Comparison of ENCODE assay signal across 35 cellular contexts in genomic region chr4:83664741-83665140, GRCh38.
"Had no signal": no experiment of that assay in that cellular context is flagged by ENCODE, and none has a peak within 500 bp of the region (broad histone marks: within the 10 kb centered on the region; RNA-seq: fewer than 3 reads in every experiment).

No MANE protein-coding gene starts in this region.

- ATAC-seq: activated CD4-positive, alpha-beta T cell treated with anti-CD3 and anti-CD28 coated beads for 36 hours; activated CD4-positive, CD25-positive, alpha-beta regulatory T cell treated with anti-CD3 and anti-CD28 coated beads, Interleukin-2, amount 50 U/mL, for 24 hours; activated CD8-positive, alpha-beta memory T cell treated with anti-CD3 and anti-CD28 coated beads, Interleukin-2, amount 10 ng/mL, durations not matched to agents 7 days and 5 days; activated CD8-positive, alpha-beta T cell treated with anti-CD3 and anti-CD28 coated beads, Interleukin-2, amount 10 ng/mL, durations not matched to agents 7 days and 5 days; activated naive CD8-positive, alpha-beta T cell treated with anti-CD3 and anti-CD28 coated beads, Interleukin-2, amount 50 U/mL, for 24 hours; body of pancreas; T-cell had no signal

- H3K27me3 ChIP-seq: body of pancreas, brain microvascular endothelial cell, breast epithelium had no signal

- DNase-seq: activated CD4-positive, alpha-beta memory T cell treated with anti-CD3 and anti-CD28 coated beads, Interleukin-2, amount 10 ng/mL, durations not matched to agents 7 days and 5 days; activated CD4-positive, alpha-beta T cell treated with anti-CD3 and anti-CD28 coated beads for 1 hour; activated CD4-positive, alpha-beta T cell treated with anti-CD3 and anti-CD28 coated beads for 36 hours; activated CD4-positive, alpha-beta T cell treated with anti-CD3 and anti-CD28 coated beads for 48 hours; activated CD4-positive, alpha-beta T cell treated with anti-CD3 and anti-CD28 coated beads, Interleukin-2, amount 10 ng/mL, durations not matched to agents 7 days and 5 days; activated CD4-positive, alpha-beta T cell treated with anti-CD3 and anti-CD28 coated beads, Interleukin-2, amount 50 U/mL, for 48 hours; activated CD4-positive, CD25-positive, alpha-beta regulatory T cell; activated CD8-positive, alpha-beta memory T cell treated with anti-CD3 and anti-CD28 coated beads for 24 hours; activated CD8-positive, alpha-beta memory T cell treated with anti-CD3 and anti-CD28 coated beads, Interleukin-2, amount 10 ng/mL, durations not matched to agents 7 days and 5 days; activated CD8-positive, alpha-beta memory T cell treated with anti-CD3 and anti-CD28 coated beads, Interleukin-2, amount 50 U/mL, for 48 hours; activated CD8-positive, alpha-beta T cell treated with anti-CD3 and anti-CD28 coated beads, Interleukin-2, amount 10 ng/mL, durations not matched to agents 7 days and 5 days; activated effector memory CD4-positive, alpha-beta T cell treated with Interleukin-2 at 50 U/mL for 16 hours; activated gamma-delta T cell; activated naive CD4-positive, alpha-beta T cell treated with anti-CD3 and anti-CD28 coated beads, Interleukin-2, amount 10 ng/mL, durations not matched to agents 7 days and 5 days; activated naive CD4-positive, alpha-beta T cell treated with Interleukin-2 at 50 U/mL for 16 hours; activated naive CD8-positive, alpha-beta T cell treated with anti-CD3 and anti-CD28 coated beads, Interleukin-2, amount 10 ng/mL, durations not matched to agents 7 days and 5 days; activated naive CD8-positive, alpha-beta T cell treated with anti-CD3 and anti-CD28 coated beads, Interleukin-2, amount 50 U/mL, for 24 hours; activated T-cell treated with anti-CD3 and anti-CD28 coated beads, Interleukin-2, amount 50 U/mL, for 24 hours; activated T-cell treated with anti-CD3 and anti-CD28 coated beads, Interleukin-2, amount 50 U/mL, for 48 hours; aorta; body of pancreas; brain microvascular endothelial cell; central memory CD4-positive, alpha-beta T cell; T-cell; T-helper 2 cell; T-helper 9 cell had no signal

- H3K4me3 Mint-ChIP-seq: activated CD4-positive, alpha-beta memory T cell treated with anti-CD3 and anti-CD28 coated beads, Interleukin-2, amount 10 ng/mL, durations not matched to agents 7 days and 5 days; activated CD4-positive, alpha-beta T cell treated with anti-CD3 and anti-CD28 coated beads for 36 hours; activated CD4-positive, alpha-beta T cell treated with anti-CD3 and anti-CD28 coated beads, Interleukin-2, amount 10 ng/mL, durations not matched to agents 7 days and 5 days; activated CD8-positive, alpha-beta memory T cell treated with anti-CD3 and anti-CD28 coated beads, Interleukin-2, amount 10 ng/mL, durations not matched to agents 7 days and 5 days; activated CD8-positive, alpha-beta T cell treated with anti-CD3 and anti-CD28 coated beads, Interleukin-2, amount 10 ng/mL, durations not matched to agents 7 days and 5 days; activated naive CD4-positive, alpha-beta T cell treated with anti-CD3 and anti-CD28 coated beads, Interleukin-2, amount 10 ng/mL, durations not matched to agents 7 days and 5 days; activated naive CD4-positive, alpha-beta T cell treated with anti-CD3 and anti-CD28 coated beads, Interleukin-2, amount 50 U/mL, for 24 hours; activated naive CD8-positive, alpha-beta T cell; activated naive CD8-positive, alpha-beta T cell treated with anti-CD3 and anti-CD28 coated beads, Interleukin-2, amount 10 ng/mL, durations not matched to agents 7 days and 5 days; activated naive CD8-positive, alpha-beta T cell treated with anti-CD3 and anti-CD28 coated beads, Interleukin-2, amount 50 U/mL, for 24 hours; activated T-cell treated with anti-CD3 and anti-CD28 coated beads, Interleukin-2, amount 50 U/mL, for 24 hours; T-cell; T-helper 2 cell treated with Interferon-gamma antibody and Interleukin-4, amounts not matched to agents 5 μg/mL and 100 μg/mL, for 36 hours had no signal

- H3K36me3 Mint-ChIP-seq: activated CD8-positive, alpha-beta memory T cell treated with anti-CD3 and anti-CD28 coated beads, Interleukin-2, amount 10 ng/mL, durations not matched to agents 7 days and 5 days; activated naive CD4-positive, alpha-beta T cell treated with anti-CD3 and anti-CD28 coated beads, Interleukin-2, amount 10 ng/mL, durations not matched to agents 7 days and 5 days; activated naive CD4-positive, alpha-beta T cell treated with anti-CD3 and anti-CD28 coated beads, Interleukin-2, amount 50 U/mL, for 24 hours; activated naive CD8-positive, alpha-beta T cell; activated naive CD8-positive, alpha-beta T cell treated with anti-CD3 and anti-CD28 coated beads, Interleukin-2, amount 10 ng/mL, durations not matched to agents 7 days and 5 days; T-cell had no signal

- H3K27ac ChIP-seq: body of pancreas, brain microvascular endothelial cell, breast epithelium, VCaP had no signal

- H3K36me3 ChIP-seq: brain microvascular endothelial cell, breast epithelium had no signal

- H3K9me3 Mint-ChIP-seq: activated CD4-positive, alpha-beta memory T cell treated with anti-CD3 and anti-CD28 coated beads, Interleukin-2, amount 10 ng/mL, durations not matched to agents 7 days and 5 days; activated CD4-positive, alpha-beta T cell treated with anti-CD3 and anti-CD28 coated beads, Interleukin-2, amount 10 ng/mL, durations not matched to agents 7 days and 5 days; activated naive CD4-positive, alpha-beta T cell treated with anti-CD3 and anti-CD28 coated beads, Interleukin-2, amount 10 ng/mL, durations not matched to agents 7 days and 5 days; activated naive CD4-positive, alpha-beta T cell treated with anti-CD3 and anti-CD28 coated beads, Interleukin-2, amount 50 U/mL, for 24 hours; activated naive CD8-positive, alpha-beta T cell treated with anti-CD3 and anti-CD28 coated beads, Interleukin-2, amount 10 ng/mL, durations not matched to agents 7 days and 5 days; activated naive CD8-positive, alpha-beta T cell treated with anti-CD3 and anti-CD28 coated beads, Interleukin-2, amount 50 U/mL, for 24 hours; activated T-cell treated with anti-CD3 and anti-CD28 coated beads, Interleukin-2, amount 50 U/mL, for 24 hours; activated T-helper 2 cell treated with anti-CD3 and anti-CD28 coated beads, Interferon-gamma antibody, Interleukin-2, Interleukin-4, amounts not matched to agents 10 μg/mL and 5 μg/mL and 100 μg/mL, durations not matched to agents 14 hours and 24 hours and 36 hours; T-cell; T-helper 2 cell treated with Interferon-gamma antibody and Interleukin-4, amounts not matched to agents 5 μg/mL and 100 μg/mL, for 36 hours had no signal

- H3K4me3 ChIP-seq: body of pancreas, breast epithelium had no signal

- H3K27me3 Mint-ChIP-seq: activated CD4-positive, alpha-beta T cell treated with anti-CD3 and anti-CD28 coated beads for 36 hours had no signal

- H3K9me3 ChIP-seq: body of pancreas, breast epithelium had no signal

- FAIRE-seq: astrocyte, TTC549 had no signal

- H3K4me1 ChIP-seq: body of pancreas, breast epithelium had no signal

- H3K27ac Mint-ChIP-seq: activated CD4-positive, alpha-beta memory T cell treated with anti-CD3 and anti-CD28 coated beads, Interleukin-2, amount 10 ng/mL, durations not matched to agents 7 days and 5 days; activated CD4-positive, alpha-beta T cell treated with anti-CD3 and anti-CD28 coated beads for 36 hours; activated CD4-positive, alpha-beta T cell treated with anti-CD3 and anti-CD28 coated beads, Interleukin-2, amount 10 ng/mL, durations not matched to agents 7 days and 5 days; activated CD8-positive, alpha-beta memory T cell treated with anti-CD3 and anti-CD28 coated beads, Interleukin-2, amount 10 ng/mL, durations not matched to agents 7 days and 5 days; activated CD8-positive, alpha-beta T cell treated with anti-CD3 and anti-CD28 coated beads, Interleukin-2, amount 10 ng/mL, durations not matched to agents 7 days and 5 days; activated naive CD4-positive, alpha-beta T cell treated with anti-CD3 and anti-CD28 coated beads, Interleukin-2, amount 10 ng/mL, durations not matched to agents 7 days and 5 days; activated naive CD4-positive, alpha-beta T cell treated with anti-CD3 and anti-CD28 coated beads, Interleukin-2, amount 50 U/mL, for 24 hours; activated naive CD8-positive, alpha-beta T cell; activated naive CD8-positive, alpha-beta T cell treated with anti-CD3 and anti-CD28 coated beads, Interleukin-2, amount 10 ng/mL, durations not matched to agents 7 days and 5 days; activated naive CD8-positive, alpha-beta T cell treated with anti-CD3 and anti-CD28 coated beads, Interleukin-2, amount 50 U/mL, for 24 hours; activated T-cell treated with anti-CD3 and anti-CD28 coated beads, Interleukin-2, amount 50 U/mL, for 24 hours; activated T-helper 2 cell treated with anti-CD3 and anti-CD28 coated beads, Interferon-gamma antibody, Interleukin-2, Interleukin-4, amounts not matched to agents 10 μg/mL and 5 μg/mL and 100 μg/mL, durations not matched to agents 14 hours and 24 hours and 36 hours; T-cell; T-helper 2 cell treated with Interferon-gamma antibody and Interleukin-4, amounts not matched to agents 5 μg/mL and 100 μg/mL, for 36 hours had no signal

- H3K4me1 Mint-ChIP-seq: activated CD4-positive, alpha-beta memory T cell treated with anti-CD3 and anti-CD28 coated beads, Interleukin-2, amount 10 ng/mL, durations not matched to agents 7 days and 5 days had no signal
